ENCODE assay signal across 25 cellular contexts in the genomic region with DNA sequence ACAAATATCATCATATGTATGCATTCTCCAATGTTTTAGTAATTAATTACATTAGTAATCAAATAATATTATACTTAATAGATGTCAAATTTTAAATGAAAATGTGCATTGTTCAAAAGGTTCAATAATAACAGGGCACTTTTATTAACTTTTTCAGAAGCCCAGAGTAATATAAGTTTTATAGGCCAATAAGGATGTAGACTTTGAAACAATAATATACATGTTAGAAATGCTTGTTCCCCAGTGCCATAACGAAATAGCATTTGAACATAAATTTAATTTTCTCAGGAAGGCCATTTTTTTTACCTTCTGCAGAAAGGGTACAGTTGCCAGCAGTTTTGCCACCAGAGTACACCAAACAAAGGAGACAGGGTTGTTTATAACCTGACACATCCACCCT.
"Had no signal": no experiment of that assay in that cellular context is flagged by ENCODE, and none has a peak within 500 bp of the region (broad histone marks: within the 10 kb centered on the region; RNA-seq: fewer than 3 reads in every experiment).

No MANE protein-coding gene starts in this region.

- ATAC-seq: left cardiac atrium; left lung; naive thymus-derived CD4-positive, alpha-beta T cell; right lobe of liver; stimulated activated naive B cell treated with anti-CD40 and anti-IgM and Interleukin-4, amounts not matched to agents 10 μg/mL and 1 μg/mL and 100 μg/mL, for 72 hours; stimulated activated naive CD8-positive, alpha-beta T cell treated with anti-CD3 and anti-CD28 coated beads, Interleukin-15, Interleukin-2, amounts not matched to agents 100 U/mL and 50 U/mL, for 24 hours; upper lobe of right lung had no signal

- H3K79me2 ChIP-seq: parathyroid adenoma had no signal

- H3K4me3 ChIP-seq: left lung, lung, right atrium auricular region, right lobe of liver, stomach, testis, thyroid gland, upper lobe of right lung had no signal

- H3K36me3 ChIP-seq: left lung, right atrium auricular region, right lobe of liver, stomach, thyroid gland, upper lobe of right lung had no signal

- DNase-seq: head of caudate nucleus; hippocampal formation; kidney glomerular epithelial cell; left cardiac atrium; left lung; mesendoderm; naive thymus-derived CD4-positive, alpha-beta T cell; nucleus accumbens; right lobe of liver; stimulated activated CD4-positive, alpha-beta T cell treated with anti-CD3 and anti-CD28 coated beads, Interleukin-12 subunit alpha, Interleukin-12 subunit beta, amount 100 ng/mL, for 4 hours; stimulated activated CD4-positive, alpha-beta T cell treated with anti-CD3 and anti-CD28 coated beads, Interleukin-15, amount 100 ng/mL, for 24 hours; stimulated activated CD4-positive, alpha-beta T cell treated with anti-CD3 and anti-CD28 coated beads, Interleukin-2, amount 100 ng/mL, for 24 hours; stimulated activated CD4-positive, alpha-beta T cell treated with anti-CD3 and anti-CD28 coated beads, Interleukin-4, amount 100 ng/mL, for 1 hour; stimulated activated naive B cell treated with anti-CD40 and anti-IgM and Interleukin-4, amounts not matched to agents 10 μg/mL and 1 μg/mL and 100 μg/mL, for 72 hours; stimulated activated naive CD8-positive, alpha-beta T cell treated with anti-CD3 and anti-CD28 coated beads, Interleukin-15, Interleukin-2, amounts not matched to agents 100 U/mL and 50 U/mL, for 24 hours; stomach; testis; thyroid gland; trophoblast cell; upper lobe of right lung had no signal

- H3K27ac ChIP-seq: left lung, parathyroid adenoma, right atrium auricular region, right lobe of liver, stomach, testis, thyroid gland, upper lobe of right lung had no signal

- H3K4me1 ChIP-seq: left lung, parathyroid adenoma, right atrium auricular region, right lobe of liver, testis, thyroid gland, upper lobe of right lung had no signal

- H2AFZ ChIP-seq: parathyroid adenoma had no signal

- H3K27me3 ChIP-seq: left lung, right atrium auricular region, right lobe of liver, stomach, testis, thyroid gland, upper lobe of right lung had no signal

- FAIRE-seq: keratinocyte, urothelium cell line had no signal

- H3K9me3 ChIP-seq: right atrium auricular region, right lobe of liver, stomach, testis, thyroid gland, upper lobe of right lung had no signal

- H3K9ac ChIP-seq: parathyroid adenoma had no signal
